ENCODE assay signal across 1 cellular context in genomic region chr14:103380719-103381377, GRCh38.
TF ChIP-seq lines count a peak whose summit lies in the region.

No MANE protein-coding gene starts in this region.

TF ChIP-seq in K562, 482 proteins besides CTCF, POLR2A, EP300 and RAD21 (continued from another document):
- TF ChIP-seq CEBPG (CRISPR knock-in tag; IDR thresholded peaks at IDR 0.05): no peak
- peak; percentile 16 to 44; a peak in 1 of 4 replicates for TF ChIP-seq CEBPG (tag; conservative IDR thresholded peaks at IDR 0.05 in 1 of 2, IDR thresholded peaks at IDR 0.05 in 1 of 2)
- peak; percentile 36; the same call in 1 of the 2 replicates for TF ChIP-seq MAFG (tag; conservative IDR thresholded peaks at IDR 0.05)
- TF ChIP-seq ZNF639 (CRISPR knock-in tag; conservative IDR thresholded peaks at IDR 0.05 in 1 of 2, IDR thresholded peaks at IDR 0.05 in 1 of 2): no peak
- TF ChIP-seq ZFP36 (IDR thresholded peaks at IDR 0.05; ENCODE audit: low read depth, low read length, partially characterized antibody): no peak
